In the genomic region with DNA sequence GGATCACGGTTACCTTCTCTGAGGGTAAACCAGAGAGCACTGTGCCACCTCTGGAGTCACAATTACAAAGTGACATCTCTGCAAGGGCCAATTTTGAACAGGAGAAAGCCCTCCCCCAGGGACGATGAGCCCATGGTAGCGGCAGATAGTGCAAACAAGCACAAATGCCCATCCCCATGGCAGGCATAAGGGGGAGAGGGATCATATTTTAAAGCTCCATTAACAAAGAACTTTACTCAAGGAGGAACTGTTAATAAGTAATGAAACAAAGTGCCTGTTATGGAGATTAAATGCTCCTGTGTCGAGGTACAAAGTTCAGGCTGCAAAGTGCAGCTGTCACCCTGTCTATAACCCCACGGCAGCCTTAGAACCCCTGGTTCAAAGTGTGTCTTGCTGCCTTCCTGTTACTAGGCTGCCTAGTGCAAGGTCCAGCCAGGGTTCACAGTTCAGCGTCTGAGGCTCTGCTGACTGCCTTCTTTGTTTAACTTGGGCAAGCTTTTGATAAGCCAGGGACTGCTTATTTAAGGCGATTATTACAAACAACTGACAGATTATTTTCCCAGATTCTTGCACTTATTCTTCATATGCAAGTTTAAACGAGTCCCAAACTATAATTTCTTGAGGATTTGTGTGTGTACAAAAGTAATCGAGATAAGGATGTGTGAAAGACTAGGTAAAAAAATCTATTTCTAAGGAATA, we compare ENCODE assay signal across 10 cellular contexts.
DNase-seq lines count a peak whose midpoint lies in the region; ATAC-seq and TF ChIP-seq lines count a peak whose summit lies in the region.
"Had no signal": no experiment of that assay in that cellular context is flagged by ENCODE, and none has a peak within 500 bp of the region (broad histone marks: within the 10 kb centered on the region; RNA-seq: fewer than 3 reads in every experiment).

No MANE protein-coding gene starts in this region.

- H3K36me3 Mint-ChIP-seq in type B pancreatic cell = no peaks in the 10 kb centered on the region

- H3K4me3 Mint-ChIP-seq in type B pancreatic cell = peak overlapping the region; percentile 75

- DNase-seq in Right ventricle myocardium inferior (ENCODE audit: missing footprints) = no peak
- DNase-seq in cardiac septum (ENCODE audit: low spot score) = no peak
- DNase-seq in choroid plexus epithelial cell (ENCODE audit: low read depth) = peak; percentile 26
- peak; percentile 41 for DNase-seq in lower lobe of right lung
- DNase-seq in type B pancreatic cell (ENCODE audit: extremely low spot score, unreplicated experiment) = no peak
- no peak for DNase-seq in NCI-H2107 treated with DMSO at 0.1 percent for 48 hours (lab: John Stamatoyannopoulos, UW; ENCODE audit: unreplicated experiment)
- no peak for DNase-seq in GM03348 (ENCODE audit: low spot score)
- no peak for DNase-seq in GOT3 (lab: John Stamatoyannopoulos, UW)
- DNase-seq: EL, NCI-H1930 had no signal

- ATAC-seq in Right ventricle myocardium inferior (peak; percentile 39), lower lobe of right lung (peak; percentile 69 to 72)

- peaks cover 22% of the 10 kb centered on the region for H3K4me1 ChIP-seq in lower lobe of right lung

- no peaks in the 10 kb centered on the region for H3K27me3 Mint-ChIP-seq in type B pancreatic cell

- no peaks in the 10 kb centered on the region for H3K9me3 ChIP-seq in lower lobe of right lung

- H3K4me3 ChIP-seq in choroid plexus epithelial cell (ENCODE audit: low read depth, low read length) (no peak overlapping the region), lower lobe of right lung (no peak overlapping the region)

- peak overlapping the region; percentile 64 for H3K27ac Mint-ChIP-seq in type B pancreatic cell

- no peak for TF ChIP-seq CTCF in choroid plexus epithelial cell (conservative IDR thresholded peaks at IDR 0.05; ENCODE audit: low read depth, low read length)
- no peak for TF ChIP-seq CTCF in lower lobe of right lung (IDR thresholded peaks at IDR 0.05)
- TF ChIP-seq CTCF in type B pancreatic cell (conservative IDR thresholded peaks at IDR 0.05) = no peak

- H3K36me3 ChIP-seq in lower lobe of right lung = no peaks in the 10 kb centered on the region

- no peak overlapping the region for H3K27ac ChIP-seq in lower lobe of right lung

- H3K27me3 ChIP-seq in lower lobe of right lung (ENCODE audit: low read depth) = no peaks in the 10 kb centered on the region

- intact Hi-C loops in Right ventricle myocardium inferior (cut with DNase I) (no loop called here), cardiac septum (cut with DNase I) (no loop called here), lower lobe of right lung (cut with DNase I) (no loop called here)

- H3K4me1 Mint-ChIP-seq in type B pancreatic cell (ENCODE audit: unreplicated experiment) = peaks cover 28% of the 10 kb centered on the region

- H3K9me3 Mint-ChIP-seq in type B pancreatic cell = no peaks in the 10 kb centered on the region

Comparison
In these comparisons a context has a peak if more than half of its experiments do, and no peak if none do; other contexts are left out.
1. DNase-seq: peak in choroid plexus epithelial cell (single experiment) and lower lobe of right lung (single experiment); none in Right ventricle myocardium inferior (single experiment), cardiac septum (single experiment), type B pancreatic cell (single experiment), NCI-H2107 treated with DMSO at 0.1 percent for 48 hours (single experiment), GM03348 (single experiment) and GOT3 (single experiment).